7 cellular contexts compared by ENCODE assay signal in genomic region chr12:12820376-12820775, GRCh38. TPM values are rescaled to one million over a fixed set of nuclear protein-coding genes. Genes with fewer than 3 reads are reported as not detected.
DNase-seq lines count a peak whose midpoint lies in the region; ATAC-seq and TF ChIP-seq lines count a peak whose summit lies in the region.
"Not testable (repeated sequence)": the region's sequence is repeated elsewhere in the genome, so short reads cannot be mapped to it uniquely, and the experiment has no call there.

No MANE protein-coding gene starts in this region.

- H4K20me1 ChIP-seq in PC-3 (ENCODE audit: low read length); fibroblast of lung (ENCODE audit: control insufficient read depth, extremely low read depth, insufficient read depth, low read length): not testable (repeated sequence)
- peaks cover 22% of the 10 kb centered on the region for H4K20me1 ChIP-seq in smooth muscle cell (ENCODE audit: low read depth)

- not testable (repeated sequence) for H3K9me3 Mint-ChIP-seq in CD4-positive, alpha-beta T cell; WTC11; MCF 10A (ENCODE audit: unreplicated experiment); mesothelial cell of epicardium

- WGBS in smooth muscle cell (ENCODE audit: low lambda C conversion rate), result 95% methylated on average over 11 of the region's 11 CpGs

- not testable (repeated sequence) for H3K9me3 ChIP-seq in CD4-positive, alpha-beta T cell (ENCODE audit: control insufficient read depth, low read length); PC-3 (ENCODE audit: low read length); fibroblast of lung (ENCODE audit: control insufficient read depth, insufficient read depth, low read depth, low read length); smooth muscle cell (replicated peaks; ENCODE audit: low read depth)

- not testable (repeated sequence) for ATAC-seq in CD4-positive, alpha-beta T cell (ENCODE audit: poor library complexity); PC-3; WTC11

- H3K27ac ChIP-seq in CD4-positive, alpha-beta T cell (ENCODE audit: low read depth, low read length), result not testable (repeated sequence)
- H3K27ac ChIP-seq in PC-3 (ENCODE audit: low read length) (peak overlapping the region; percentile 81), fibroblast of lung (ENCODE audit: insufficient read depth, low read length) (peak overlapping the region; percentile 80), smooth muscle cell (ENCODE audit: low read depth) (peak overlapping the region; percentile 84)

- H3K27me3 ChIP-seq in CD4-positive, alpha-beta T cell (ENCODE audit: control insufficient read depth, insufficient read depth, low read length); PC-3 (ENCODE audit: low read length); fibroblast of lung (ENCODE audit: control insufficient read depth, insufficient read depth, low read length); smooth muscle cell (ENCODE audit: low read depth): not testable (repeated sequence)

- peak overlapping the region; percentile 40 for H3K27ac Mint-ChIP-seq in CD4-positive, alpha-beta T cell
- H3K27ac Mint-ChIP-seq in WTC11, result peak overlapping the region; percentile 62
- H3K27ac Mint-ChIP-seq in MCF 10A (ENCODE audit: low read depth, unreplicated experiment), result peak overlapping the region; percentile 71
- H3K27ac Mint-ChIP-seq in mesothelial cell of epicardium, result peak overlapping the region; percentile 34

- peaks cover 50% of the 10 kb centered on the region for H3K4me1 Mint-ChIP-seq in CD4-positive, alpha-beta T cell (ENCODE audit: low read depth)
- H3K4me1 Mint-ChIP-seq in WTC11, result not testable (repeated sequence)
- H3K4me1 Mint-ChIP-seq in MCF 10A (ENCODE audit: insufficient read depth, unreplicated experiment), result peaks cover 38% of the 10 kb centered on the region
- H3K4me1 Mint-ChIP-seq in mesothelial cell of epicardium, result peaks cover 33% of the 10 kb centered on the region

- H3K79me2 ChIP-seq in PC-3 (ENCODE audit: low read length), result peaks cover 58% of the 10 kb centered on the region
- peaks cover 38% of the 10 kb centered on the region for H3K79me2 ChIP-seq in fibroblast of lung (ENCODE audit: control insufficient read depth, insufficient read depth, low read length)
- H3K79me2 ChIP-seq in smooth muscle cell (ENCODE audit: low read depth), result peaks cover 41% of the 10 kb centered on the region

- not testable (repeated sequence) for H3K9me2 ChIP-seq in PC-3 (replicated peaks; ENCODE audit: low read length)

- H3K4me2 ChIP-seq in PC-3 (ENCODE audit: low read length), result peak overlapping the region; percentile 45
- H3K4me2 ChIP-seq in fibroblast of lung (ENCODE audit: extremely low read depth, insufficient read depth, low read length), result peak overlapping the region; percentile 40
- peak overlapping the region; percentile 10 for H3K4me2 ChIP-seq in smooth muscle cell

- POLR2A ChIA-PET in CD4-positive, alpha-beta T cell (lab: Charles Lee); WTC11 (lab: Charles Lee): not testable (repeated sequence)
- POLR2A ChIA-PET in PC-3 (lab: Charles Lee; ENCODE audit: unreplicated experiment), result interaction anchor here (0.5 kb wide), 1 partner anchor 17 kb away, joined by 3 read pairs; no protein-coding TSS in a partner anchor
- POLR2A ChIA-PET in MCF 10A (lab: Yijun Ruan, JAX), result interaction anchor here (0.5 to 1.1 kb wide), 2 partner anchors 8 to 163 kb away, joined by 3 to 4 read pairs; no protein-coding TSS in a partner anchor

- H3K4me3 Mint-ChIP-seq in CD4-positive, alpha-beta T cell; WTC11; MCF 10A (ENCODE audit: unreplicated experiment); mesothelial cell of epicardium: not testable (repeated sequence)

- H2AFZ ChIP-seq in PC-3 (ENCODE audit: low read length); fibroblast of lung (ENCODE audit: low read length); smooth muscle cell (ENCODE audit: low read depth): not testable (repeated sequence)

- H3K4me3 ChIP-seq in PC-3 (ENCODE audit: low read length); fibroblast of lung (replicated peaks in 1 of 4; ENCODE audit: control extremely low read depth in 1 of 4, insufficient read depth in 1 of 4, low read depth in 3 of 4, low read length in 4 of 4); smooth muscle cell: not testable (repeated sequence)

- TSS peak; percentile 7 for BruUV-seq in PC-3 (replicated peaks; lab: Mats Ljungman, UMichigan)
- BruUV-seq in MCF 10A (replicated peaks; lab: Mats Ljungman, UMichigan), result not testable (repeated sequence)

- not testable (repeated sequence) for H3K27me3 Mint-ChIP-seq in CD4-positive, alpha-beta T cell; WTC11 (ENCODE audit: low read depth); MCF 10A (ENCODE audit: insufficient read depth, unreplicated experiment); mesothelial cell of epicardium (ENCODE audit: low read depth)

- DNase-seq in CD4-positive, alpha-beta T cell; PC-3; WTC11 (ENCODE audit: low spot score); MCF 10A (ENCODE audit: unreplicated experiment); fibroblast of lung (ENCODE audit: low read depth in 2 of 2); mesothelial cell of epicardium (ENCODE audit: low spot score in 2 of 2, unreplicated experiment in 2 of 2); smooth muscle cell (lab: John Stamatoyannopoulos, UW; ENCODE audit: unreplicated experiment): not testable (repeated sequence)

- not testable (repeated sequence) for H3F3A ChIP-seq in PC-3 (ENCODE audit: low read length, unreplicated experiment); smooth muscle cell (ENCODE audit: low read depth)

- not testable (repeated sequence) for TF ChIP-seq CTCF in CD4-positive, alpha-beta T cell (IDR thresholded peaks at IDR 0.05); PC-3 (conservative IDR thresholded peaks at IDR 0.05; ENCODE audit: low read depth, low read length); WTC11 (IDR thresholded peaks at IDR 0.05); MCF 10A (IDR thresholded peaks at IDR 0.05; ENCODE audit: unreplicated experiment); fibroblast of lung (conservative IDR thresholded peaks at IDR 0.05 in 1 of 2, IDR thresholded peaks at IDR 0.05 in 1 of 2; ENCODE audit: low read depth in 1 of 2, low read length in 2 of 2); mesothelial cell of epicardium (IDR thresholded peaks at IDR 0.05; ENCODE audit: unreplicated experiment); smooth muscle cell (IDR thresholded peaks at IDR 0.05; ENCODE audit: borderline replicate concordance, insufficient read depth, poor library complexity, severe bottlenecking)

- H3K9ac ChIP-seq in PC-3 (ENCODE audit: low read length); fibroblast of lung (ENCODE audit: insufficient read depth, low read length); smooth muscle cell (ENCODE audit: low read depth): not testable (repeated sequence)

- H3K4me1 ChIP-seq in PC-3 (ENCODE audit: insufficient read depth, low read length) (peaks cover 62% of the 10 kb centered on the region), fibroblast of lung (ENCODE audit: control insufficient read depth, extremely low read depth, insufficient read depth, low read length) (peaks cover 21% of the 10 kb centered on the region)
- H3K4me1 ChIP-seq in smooth muscle cell (ENCODE audit: low read depth), result not testable (repeated sequence)

- peaks cover 90% of the 10 kb centered on the region for H3K36me3 Mint-ChIP-seq in CD4-positive, alpha-beta T cell (ENCODE audit: low read depth)
- H3K36me3 Mint-ChIP-seq in WTC11, result peaks cover 76% of the 10 kb centered on the region
- peaks cover 74% of the 10 kb centered on the region for H3K36me3 Mint-ChIP-seq in MCF 10A (ENCODE audit: insufficient read depth, unreplicated experiment)
- peaks cover 55% of the 10 kb centered on the region for H3K36me3 Mint-ChIP-seq in mesothelial cell of epicardium

- peaks cover 63% of the 10 kb centered on the region for H3K36me3 ChIP-seq in PC-3 (ENCODE audit: low read depth, low read length)
- H3K36me3 ChIP-seq in fibroblast of lung (ENCODE audit: control insufficient read depth, insufficient read depth, low read length), result not testable (repeated sequence)
- H3K36me3 ChIP-seq in smooth muscle cell (ENCODE audit: low read depth), result peaks cover 25% of the 10 kb centered on the region

- CTCF ChIA-PET in CD4-positive, alpha-beta T cell (lab: Charles Lee), result interaction anchor here (2.4 kb wide), 1 partner anchor 17 kb away, joined by 8 read pairs; no protein-coding TSS in a partner anchor
- CTCF ChIA-PET in PC-3 (lab: Charles Lee); WTC11 (lab: Charles Lee): not testable (repeated sequence)
- CTCF ChIA-PET in MCF 10A (lab: Yijun Ruan, JAX), result interaction anchor here (1.1 to 1.8 kb wide), 4 partner anchors 15 to 31 kb away, joined by 3 to 16 read pairs (median 4); no protein-coding TSS in a partner anchor

- intact Hi-C loops in CD4-positive, alpha-beta T cell (cut with DNase I, micrococcal nuclease); PC-3 (cut with micrococcal nuclease); MCF 10A (cut with micrococcal nuclease): not testable (repeated sequence)

RNA-seq across cellular contexts. Expression of gene DDX47, which starts 7.2 kb away (rescaled TPM):
- 100 to 1,000 TPM; 153 TPM for total RNA-seq in CD4-positive, alpha-beta T cell
- 58.9 and 59.0 TPM in 2 replicates for total RNA-seq in PC-3 (2014; rRNA removed)
- 59.2 to 64.8 TPM (median 59.2 TPM) in 3 replicates for total RNA-seq in WTC11 (2021)
- total RNA-seq in MCF 10A (2022), result 47.0 and 47.7 TPM in 2 replicates
- total RNA-seq in fibroblast of lung, result 41.9 and 46.2 TPM in 2 replicates
- 83.2 and 113 TPM in 2 replicates for polyA plus RNA-seq in fibroblast of lung
- 46.6 and 59.9 TPM in 2 replicates for polyA plus RNA-seq in fibroblast of lung (2012)
- 24.9 and 64.0 TPM in 2 replicates for polyA minus RNA-seq in fibroblast of lung (ENCODE audit: low replicate concordance)
- 69.3 to 70.8 TPM (median 70.4 TPM) in 3 replicates for total RNA-seq in mesothelial cell of epicardium
- total RNA-seq in smooth muscle cell, result 82.8 and 95.6 TPM in 2 replicates
- polyA plus RNA-seq in smooth muscle cell, result 61.8 and 63.3 TPM in 2 replicates

RNA-seq across cellular contexts. Expression of gene APOLD1, which starts 34.9 kb away (rescaled TPM):
- 1 to 10 TPM; 1.8 to 3.4 TPM for total RNA-seq in CD4-positive, alpha-beta T cell
- total RNA-seq in PC-3 (2014; rRNA removed) (2.8 and 3.5 TPM in 2 replicates), WTC11 (2021) (0.44 to 1.1 TPM (median 0.62 TPM) in 3 replicates), MCF 10A (2022) (8.0 and 8.2 TPM in 2 replicates), fibroblast of lung (1.5 and 3.1 TPM in 2 replicates), mesothelial cell of epicardium (3.0 to 5.1 TPM (median 3.9 TPM) in 3 replicates), smooth muscle cell (0.99 and 2.4 TPM in 2 replicates)
- polyA plus RNA-seq in fibroblast of lung (2.7 and 3.2 TPM in 2 replicates), smooth muscle cell (0.77 and 1.8 TPM in 2 replicates)
- 2.2 and 2.3 TPM in 2 replicates for polyA plus RNA-seq in fibroblast of lung (2012)
- 1.6 and 2.0 TPM in 2 replicates for polyA minus RNA-seq in fibroblast of lung (ENCODE audit: low replicate concordance)
